ENCODE assay signal across 14 cellular contexts in genomic region chr12:96143392-96143791, GRCh38. TPM values are rescaled to one million over a fixed set of nuclear protein-coding genes. Genes with fewer than 3 reads are reported as not detected.
DNase-seq lines count a peak whose midpoint lies in the region; ATAC-seq and TF ChIP-seq lines count a peak whose summit lies in the region.
"Had no signal": no experiment of that assay in that cellular context is flagged by ENCODE, and none has a peak within 500 bp of the region (broad histone marks: within the 10 kb centered on the region; RNA-seq: fewer than 3 reads in every experiment).

No MANE protein-coding gene starts in this region.

- intact Hi-C loops in left ventricle myocardium inferior (cut with micrococcal nuclease) (no loop called here), left ventricle myocardium superior (cut with micrococcal nuclease) (no loop called here), upper lobe of right lung (cut with DNase I) (no loop called here), esophagus muscularis mucosa (cut with DNase I) (no loop called here)
- intact Hi-C loops in dendritic cell treated with granulocyte-macrophage colony-stimulating factor and Interleukin-4, amounts not matched to agents 40 ng/mL and 50 ng/mL, for 4 days (cut with micrococcal nuclease): no loop called here

- DNase-seq in left ventricle myocardium inferior (no peak), left ventricle myocardium superior (no peak), upper lobe of right lung (no peak), DMS53 treated with DMSO at 0.1 percent for 48 hours (lab: John Stamatoyannopoulos, UW; ENCODE audit: unreplicated experiment) (no peak), esophagus muscularis mucosa (ENCODE audit: extremely low spot score) (no peak), amniotic stem cell (lab: John Stamatoyannopoulos, UW) (no peak)
- DNase-seq: activated gamma-delta T cell, C1 segment of cervical spinal cord, colonic mucosa, GOT3 had no signal

- no peaks in the 10 kb centered on the region for H3K9me3 Mint-ChIP-seq in dendritic cell treated with granulocyte-macrophage colony-stimulating factor and Interleukin-4, amounts not matched to agents 40 ng/mL and 50 ng/mL, for 4 days

- H3K4me2 ChIP-seq in OCI-LY3 (ENCODE audit: low read length): peak overlapping the region; percentile 54

- H3K27me3 ChIP-seq in left ventricle myocardium inferior (ENCODE audit: low read depth) (no peaks in the 10 kb centered on the region), OCI-LY3 (ENCODE audit: low read depth, low read length) (no peaks in the 10 kb centered on the region), upper lobe of right lung (no peaks in the 10 kb centered on the region), esophagus muscularis mucosa (no peaks in the 10 kb centered on the region)
- H3K27me3 ChIP-seq: colonic mucosa had no signal

- H3K9me3 ChIP-seq in left ventricle myocardium inferior (replicated peaks) (peaks cover 9% of the 10 kb centered on the region), OCI-LY3 (ENCODE audit: insufficient read depth, low read length) (no peaks in the 10 kb centered on the region), upper lobe of right lung (no peaks in the 10 kb centered on the region), esophagus muscularis mucosa (no peaks in the 10 kb centered on the region)
- H3K9me3 ChIP-seq: colonic mucosa had no signal

- TF ChIP-seq CTCF in left ventricle myocardium inferior (IDR thresholded peaks at IDR 0.05; ENCODE audit: borderline replicate concordance) (no peak), OCI-LY3 (IDR thresholded peaks at IDR 0.05; ENCODE audit: low read depth, low read length) (no peak), upper lobe of right lung (IDR thresholded peaks at IDR 0.05) (no peak), esophagus muscularis mucosa (IDR thresholded peaks at IDR 0.05) (no peak)

- H3K4me3 ChIP-seq in left ventricle myocardium inferior (no peak overlapping the region), OCI-LY3 (ENCODE audit: low read length) (peak overlapping the region; percentile 17; the same call in 1 of the 2 replicates), upper lobe of right lung (no peak overlapping the region), esophagus muscularis mucosa (no peak overlapping the region)
- H3K4me3 ChIP-seq: colonic mucosa had no signal

- H3K9ac ChIP-seq in OCI-LY3 (ENCODE audit: low read length): no peak overlapping the region; the same call in 1 of the 2 replicates

- H3K27ac Mint-ChIP-seq in dendritic cell treated with granulocyte-macrophage colony-stimulating factor and Interleukin-4, amounts not matched to agents 40 ng/mL and 50 ng/mL, for 4 days: no peak overlapping the region
- H3K27ac Mint-ChIP-seq: nephron had no signal

- H3K36me3 ChIP-seq in left ventricle myocardium inferior (no peaks in the 10 kb centered on the region), OCI-LY3 (replicated peaks; ENCODE audit: low read depth, low read length) (no peaks in the 10 kb centered on the region), upper lobe of right lung (no peaks in the 10 kb centered on the region), esophagus muscularis mucosa (no peaks in the 10 kb centered on the region)
- H3K36me3 ChIP-seq: colonic mucosa had no signal

- H3K27ac ChIP-seq in left ventricle myocardium inferior (replicated peaks) (peak overlapping the region; percentile 52), OCI-LY3 (ENCODE audit: low read length) (no peak overlapping the region), upper lobe of right lung (no peak overlapping the region), esophagus muscularis mucosa (replicated peaks in 1 of 4) (no peak overlapping the region)
- H3K27ac ChIP-seq: colonic mucosa had no signal

- H3K36me3 Mint-ChIP-seq in dendritic cell treated with granulocyte-macrophage colony-stimulating factor and Interleukin-4, amounts not matched to agents 40 ng/mL and 50 ng/mL, for 4 days (ENCODE audit: low read depth): no peaks in the 10 kb centered on the region
- H3K36me3 Mint-ChIP-seq: IgD-negative memory B cell had no signal

- H3K79me2 ChIP-seq in OCI-LY3 (ENCODE audit: low read length): no peaks in the 10 kb centered on the region

- peaks cover 15% of the 10 kb centered on the region for H3K4me1 ChIP-seq in left ventricle myocardium inferior
- peaks cover 45% of the 10 kb centered on the region for H3K4me1 ChIP-seq in OCI-LY3 (ENCODE audit: low read length)
- peaks cover 15% of the 10 kb centered on the region for H3K4me1 ChIP-seq in upper lobe of right lung
- peaks cover 0 to 4% (median 0%) of the 10 kb centered on the region in 4 donors for H3K4me1 ChIP-seq in esophagus muscularis mucosa
- H3K4me1 ChIP-seq: colonic mucosa had no signal

- no peak for TF ChIP-seq POLR2A in esophagus muscularis mucosa (IDR thresholded peaks at IDR 0.05; ENCODE audit: low read depth)

- peaks cover 33% of the 10 kb centered on the region for H3K4me1 Mint-ChIP-seq in dendritic cell treated with granulocyte-macrophage colony-stimulating factor and Interleukin-4, amounts not matched to agents 40 ng/mL and 50 ng/mL, for 4 days (ENCODE audit: low read depth)
- H3K4me1 Mint-ChIP-seq: nephron had no signal

- WGBS in esophagus muscularis mucosa: 50% methylated on average over 6 of the region's 6 CpGs

- no peak for TF ChIP-seq EP300 in esophagus muscularis mucosa (IDR thresholded peaks at IDR 0.05)

- ATAC-seq in left ventricle myocardium superior (no peak), upper lobe of right lung (peak; percentile 36)

- H3K4me3 Mint-ChIP-seq in dendritic cell treated with granulocyte-macrophage colony-stimulating factor and Interleukin-4, amounts not matched to agents 40 ng/mL and 50 ng/mL, for 4 days: peak overlapping the region; percentile 0
- H3K4me3 Mint-ChIP-seq: nephron had no signal

- H3K27me3 Mint-ChIP-seq in dendritic cell treated with granulocyte-macrophage colony-stimulating factor and Interleukin-4, amounts not matched to agents 40 ng/mL and 50 ng/mL, for 4 days: peaks cover 6% of the 10 kb centered on the region
- H3K27me3 Mint-ChIP-seq: IgD-negative memory B cell had no signal

- H2AFZ ChIP-seq in OCI-LY3 (ENCODE audit: low read depth, low read length): peak overlapping the region; percentile 87

- no peaks in the 10 kb centered on the region for H4K20me1 ChIP-seq in OCI-LY3 (ENCODE audit: insufficient read depth, low read length)

RNA-seq across cellular contexts. Expression of gene ELK3, which starts 50.8 kb away (rescaled TPM):
- total RNA-seq in left ventricle myocardium inferior (17.1 TPM), left ventricle myocardium superior (21.1 TPM), upper lobe of right lung (41.2 TPM), esophagus muscularis mucosa (10 to 100 TPM; 13.7 to 26.9 (median 25.7) TPM)
